In the genomic region with DNA sequence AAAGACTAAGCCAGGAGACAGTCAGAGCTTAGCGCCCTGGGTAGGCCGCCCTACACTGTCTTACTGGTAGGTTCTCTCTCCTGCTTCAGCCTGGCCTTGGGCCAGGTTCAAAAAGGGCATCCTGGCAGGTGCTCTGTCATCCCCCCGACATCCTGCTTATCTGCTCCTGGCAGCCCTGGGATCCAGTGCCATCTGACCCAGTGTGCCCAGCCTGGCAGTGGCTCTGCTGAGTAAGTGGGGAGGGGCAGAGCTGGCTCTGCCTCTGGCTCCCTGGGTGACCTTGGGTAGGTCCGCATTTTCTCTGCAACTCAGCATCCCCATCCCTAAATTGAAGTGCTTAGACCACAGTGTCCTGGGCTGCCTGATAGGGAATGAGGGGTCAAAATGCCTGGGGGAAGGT, we compare ENCODE assay signal across 14 cellular contexts.
DNase-seq lines count a peak whose midpoint lies in the region; TF ChIP-seq lines count a peak whose summit lies in the region.
"Had no signal": no experiment of that assay in that cellular context is flagged by ENCODE, and none has a peak within 500 bp of the region (broad histone marks: within the 10 kb centered on the region; RNA-seq: fewer than 3 reads in every experiment).

No MANE protein-coding gene starts in this region.

- no peak overlapping the region for H3K27ac ChIP-seq in colonic mucosa
- no peak overlapping the region for H3K27ac ChIP-seq in mammary epithelial cell (ENCODE audit: insufficient read depth, low read depth, low read length)
- H3K27ac ChIP-seq: BLaER1, KMS-11 had no signal

- peak; percentile 45 for DNase-seq in NCI-H2171 treated with DMSO at 0.1 percent for 48 hours (lab: John Stamatoyannopoulos, UW)
- no peak for DNase-seq in NCI-H2171 (lab: John Stamatoyannopoulos, UW)
- DNase-seq in AG08396 (ENCODE audit: low spot score): peak; percentile 2
- peak; percentile 3 for DNase-seq in NCI-H1105 (lab: John Stamatoyannopoulos, UW)
- DNase-seq in colonic mucosa: peak; percentile 12
- no peak for DNase-seq in T1000 (lab: John Stamatoyannopoulos, UW)
- DNase-seq in effector CD4-positive, alpha-beta T cell: no peak
- no peak for DNase-seq in mammary epithelial cell
- DNase-seq: H7, NCI-H1048, NCI-H187 treated with DMSO at 0.1 percent for 48 hours, NCI-H510A treated with DMSO at 0.1 percent for 48 hours had no signal

- H3K9me3 ChIP-seq in colonic mucosa (no peaks in the 10 kb centered on the region), mammary epithelial cell (replicated peaks; ENCODE audit: insufficient read depth, low read length) (no peaks in the 10 kb centered on the region)
- H3K9me3 ChIP-seq: BLaER1 had no signal

- no peak overlapping the region for H3K4me2 ChIP-seq in mammary epithelial cell (ENCODE audit: insufficient read depth, low read depth, low read length)
- H3K4me2 ChIP-seq: BLaER1, KMS-11 had no signal

- H3K36me3 ChIP-seq in colonic mucosa (no peaks in the 10 kb centered on the region), mammary epithelial cell (ENCODE audit: insufficient read depth, low read length) (no peaks in the 10 kb centered on the region)
- H3K36me3 ChIP-seq: BLaER1 had no signal

- H4K20me1 ChIP-seq in mammary epithelial cell (ENCODE audit: insufficient read depth, low read length): no peaks in the 10 kb centered on the region
- H4K20me1 ChIP-seq: BLaER1 had no signal

- in situ Hi-C loops in mammary epithelial cell (cut with MboI; ENCODE audit: low sequenced_read_pairs in 2 of 2): no loop called here

- H2AFZ ChIP-seq in mammary epithelial cell (ENCODE audit: low read depth, low read length): no peak overlapping the region

- TF ChIP-seq CTCF in colonic mucosa (IDR thresholded peaks at IDR 0.05) (no peak), mammary epithelial cell (conservative IDR thresholded peaks at IDR 0.05 in 1 of 2, IDR thresholded peaks at IDR 0.05 in 1 of 2; ENCODE audit: extremely low read depth in 1 of 2, insufficient read depth in 1 of 2, low read depth in 1 of 2, low read length in 2 of 2) (no peak)

- H3K4me1 ChIP-seq in colonic mucosa: no peaks in the 10 kb centered on the region
- H3K4me1 ChIP-seq in mammary epithelial cell (ENCODE audit: insufficient read depth, low read length): peaks cover 9% of the 10 kb centered on the region
- H3K4me1 ChIP-seq: BLaER1 had no signal

- dilution Hi-C loops in mammary epithelial cell (cut with HindIII; ENCODE audit: low sequenced_read_pairs): no loop called here

- H3K27me3 ChIP-seq in colonic mucosa (no peaks in the 10 kb centered on the region), mammary epithelial cell (ENCODE audit: insufficient read depth, low read length) (no peaks in the 10 kb centered on the region)
- H3K27me3 ChIP-seq: BLaER1 had no signal

- no peaks in the 10 kb centered on the region for H3K79me2 ChIP-seq in mammary epithelial cell (ENCODE audit: insufficient read depth, low read length)

- H3K4me3 ChIP-seq in colonic mucosa (no peak overlapping the region), mammary epithelial cell (replicated peaks in 1 of 3; ENCODE audit: insufficient read depth in 1 of 3, low read depth in 2 of 3, low read length in 3 of 3) (no peak overlapping the region)
- H3K4me3 ChIP-seq: BLaER1 had no signal

- no TSS peak for BruUV-seq in mammary epithelial cell (replicated peaks; lab: Mats Ljungman, UMichigan)

- CTCF ChIA-PET in mammary epithelial cell (lab: Charles Lee; ENCODE audit: low non-redundant PET): no interaction called here

- 86% methylated on average over 4 of the region's 4 CpGs for WGBS in mammary epithelial cell (ENCODE audit: low coverage, missing lambda C conversion rate)

- H3K9ac ChIP-seq in colonic mucosa (ENCODE audit: low read depth in 2 of 2, low read length in 2 of 2): no peak overlapping the region
- no peak overlapping the region for H3K9ac ChIP-seq in mammary epithelial cell (ENCODE audit: insufficient read depth, low read length)
- H3K9ac ChIP-seq: BLaER1, KMS-11 had no signal

- intact Hi-C loops in colonic mucosa (cut with DNase I) (no loop called here), mammary epithelial cell (cut with micrococcal nuclease) (no loop called here)

Comparison
In these comparisons a context has a peak if more than half of its experiments do, and no peak if none do; other contexts are left out.
1. DNase-seq: peak in NCI-H2171 treated with DMSO at 0.1 percent for 48 hours (single experiment), AG08396 (single experiment), NCI-H1105 (single experiment) and colonic mucosa (single experiment); none in NCI-H2171 (single experiment), T1000 (single experiment), effector CD4-positive, alpha-beta T cell (single experiment) and mammary epithelial cell (single experiment).